ENCODE assay signal across 33 cellular contexts in the genomic region with DNA sequence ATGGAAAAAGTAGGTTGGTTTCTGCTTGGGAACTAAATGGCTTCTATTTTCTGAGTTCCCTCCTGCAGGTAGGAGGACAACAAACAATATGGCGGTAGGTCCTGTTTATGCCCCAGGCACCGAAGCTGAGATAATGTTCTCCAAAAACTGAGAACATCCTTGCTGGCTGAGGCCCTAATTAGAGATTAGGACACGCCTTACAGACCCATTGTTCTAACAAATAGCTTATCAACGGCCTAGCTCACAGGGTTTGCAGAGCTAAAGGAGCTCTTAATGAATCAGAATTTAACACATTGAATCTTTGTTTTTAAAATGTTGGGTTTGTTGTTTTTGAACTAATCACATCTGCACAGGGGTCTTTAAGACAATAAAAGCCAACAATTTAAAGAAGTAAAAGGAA. TPM values are rescaled to one million over a fixed set of nuclear protein-coding genes. Genes with fewer than 3 reads are reported as not detected.
"Had no signal": no experiment of that assay in that cellular context is flagged by ENCODE, and none has a peak within 500 bp of the region (broad histone marks: within the 10 kb centered on the region; RNA-seq: fewer than 3 reads in every experiment).

No MANE protein-coding gene starts in this region.

- H3K27me3 ChIP-seq: right lobe of liver, uterus had no signal

- H3K9ac ChIP-seq: parathyroid adenoma had no signal

- H3K4me3 Mint-ChIP-seq: immature natural killer cell; naive thymus-derived CD4-positive, alpha-beta T cell; natural killer cell treated with Interleukin-12 subunit alpha and Interleukin-12 subunit beta and Interleukin-15 and Interleukin-18, amount 100 ng/mL, for 72 hours; stimulated activated memory B cell treated with anti-CD40 and anti-IgM and Interleukin-4, amounts not matched to agents 10 μg/mL and 1 μg/mL and 100 μg/mL, for 72 hours; stimulated activated naive CD8-positive, alpha-beta T cell treated with anti-CD3 and anti-CD28 coated beads, Interleukin-15, amount 100 ng/mL, for 72 hours; type B pancreatic cell had no signal

- DNase-seq: hypothalamus; immature natural killer cell; kidney; left colon; left lung; lower lobe of right lung; mammary epithelial cell; midbrain; mucosa of descending colon; naive thymus-derived CD4-positive, alpha-beta T cell; nucleus accumbens; psoas muscle; right lobe of liver; stimulated activated CD4-positive, alpha-beta T cell treated with anti-CD3 and anti-CD28 coated beads, Interleukin-1b, Interleukin-23, amount 100 ng/mL, for 48 hours; stimulated activated CD4-positive, alpha-beta T cell treated with anti-CD3 and anti-CD28 coated beads, Interleukin-2, amount 100 ng/mL, for 48 hours; stimulated activated CD4-positive, alpha-beta T cell treated with anti-CD3 and anti-CD28 coated beads, Interleukin-4, amount 100 ng/mL, for 4 hours; stimulated activated CD8-positive, alpha-beta memory T cell treated with anti-CD3 and anti-CD28 coated beads, Interleukin-4, amount 100 ng/mL, for 48 hours; stimulated activated naive CD4-positive, alpha-beta T cell treated with Interleukin-2 at 50 U/mL for 16 hours; stimulated activated naive CD8-positive, alpha-beta T cell treated with anti-CD3 and anti-CD28 coated beads, Interleukin-15, amount 100 ng/mL, for 72 hours; uterus had no signal

- H3K27ac ChIP-seq: left lung, lower lobe of right lung, parathyroid adenoma, psoas muscle, right lobe of liver, tibial nerve, uterus had no signal

- H3K9me3 Mint-ChIP-seq: immature natural killer cell; natural killer cell treated with Interleukin-12 subunit alpha and Interleukin-12 subunit beta and Interleukin-15 and Interleukin-18, amount 100 ng/mL, for 72 hours; stimulated activated memory B cell treated with anti-CD40 and anti-IgM and Interleukin-4, amounts not matched to agents 10 μg/mL and 1 μg/mL and 100 μg/mL, for 72 hours; stimulated activated naive CD8-positive, alpha-beta T cell treated with anti-CD3 and anti-CD28 coated beads, Interleukin-15, amount 100 ng/mL, for 72 hours; type B pancreatic cell had no signal

- H3K4me2 ChIP-seq: smooth muscle cell had no signal

- H3K4me1 ChIP-seq: left lung, lower lobe of right lung, parathyroid adenoma, psoas muscle, right lobe of liver, uterus had no signal

- H3K4me1 Mint-ChIP-seq: immature natural killer cell; naive thymus-derived CD4-positive, alpha-beta T cell; stimulated activated memory B cell treated with anti-CD40 and anti-IgM and Interleukin-4, amounts not matched to agents 10 μg/mL and 1 μg/mL and 100 μg/mL, for 72 hours; stimulated activated naive CD8-positive, alpha-beta T cell treated with anti-CD3 and anti-CD28 coated beads, Interleukin-15, amount 100 ng/mL, for 72 hours had no signal

- H3K36me3 Mint-ChIP-seq: immature natural killer cell; naive thymus-derived CD4-positive, alpha-beta T cell; natural killer cell treated with Interleukin-12 subunit alpha and Interleukin-12 subunit beta and Interleukin-15 and Interleukin-18, amount 100 ng/mL, for 72 hours; stimulated activated memory B cell treated with anti-CD40 and anti-IgM and Interleukin-4, amounts not matched to agents 10 μg/mL and 1 μg/mL and 100 μg/mL, for 72 hours; type B pancreatic cell had no signal

- H3K9me3 ChIP-seq: left lung, lower lobe of right lung, mucosa of descending colon, psoas muscle, right lobe of liver, tibial nerve, uterus had no signal

- H3K27ac Mint-ChIP-seq: immature natural killer cell; naive thymus-derived CD4-positive, alpha-beta T cell; natural killer cell treated with Interleukin-12 subunit alpha and Interleukin-12 subunit beta and Interleukin-15 and Interleukin-18, amount 100 ng/mL, for 72 hours; stimulated activated memory B cell treated with anti-CD40 and anti-IgM and Interleukin-4, amounts not matched to agents 10 μg/mL and 1 μg/mL and 100 μg/mL, for 72 hours; stimulated activated naive CD8-positive, alpha-beta T cell treated with anti-CD3 and anti-CD28 coated beads, Interleukin-15, amount 100 ng/mL, for 72 hours; type B pancreatic cell had no signal

- H3K36me3 ChIP-seq: left lung, lower lobe of right lung, right lobe of liver, tibial nerve, uterus had no signal

- H3K4me3 ChIP-seq: left lung, lower lobe of right lung, mucosa of descending colon, psoas muscle, right lobe of liver, smooth muscle cell, tibial nerve, uterus had no signal

- ATAC-seq: left colon; left lung; lower lobe of right lung; mucosa of descending colon; naive thymus-derived CD4-positive, alpha-beta T cell; natural killer cell treated with Interleukin-12 subunit alpha and Interleukin-12 subunit beta and Interleukin-15 and Interleukin-18, amount 100 ng/mL, for 72 hours; psoas muscle; stimulated activated memory B cell treated with anti-CD40 and anti-IgM and Interleukin-4, amounts not matched to agents 10 μg/mL and 1 μg/mL and 100 μg/mL, for 72 hours; stimulated activated naive CD8-positive, alpha-beta T cell treated with anti-CD3 and anti-CD28 coated beads, Interleukin-15, amount 100 ng/mL, for 72 hours had no signal

RNA-seq across cellular contexts. Expression of gene HTR5A, which starts 37.0 kb away (rescaled TPM):
- total RNA-seq: kidney; left colon; left lung; liver; lower lobe of right lung; mammary epithelial cell; mesenteric fat pad; mucosa of descending colon; myocyte; naive thymus-derived CD4-positive, alpha-beta T cell; natural killer cell treated with Interleukin-12 subunit alpha and Interleukin-12 subunit beta and Interleukin-15 and Interleukin-18, amount 100 ng/mL, for 72 hours; osteoblast; posterior vena cava; psoas muscle; right lobe of liver; skeletal muscle tissue; smooth muscle cell; tibial nerve; ureter; uterus had no signal
- polyA plus RNA-seq: immature natural killer cell; liver; mammary epithelial cell; naive thymus-derived CD4-positive, alpha-beta T cell; smooth muscle cell had no signal
